In genomic region chr1:203289982-203290260, GRCh38 we compare ENCODE assay signal across 8 cellular contexts. TPM values are rescaled to one million over a fixed set of nuclear protein-coding genes. Genes with fewer than 3 reads are reported as not detected.
DNase-seq lines count a peak whose midpoint lies in the region; TF ChIP-seq lines count a peak whose summit lies in the region.

No MANE protein-coding gene starts in this region.

- H3K36me3 Mint-ChIP-seq in neural progenitor cell: no peaks in the 10 kb centered on the region

- peaks cover 66% of the 10 kb centered on the region for H3K4me1 Mint-ChIP-seq in neural progenitor cell

- H3F3A ChIP-seq in neural progenitor cell (ENCODE audit: low read depth): peaks cover 32% of the 10 kb centered on the region

- H3K9me3 Mint-ChIP-seq in neural progenitor cell: no peaks in the 10 kb centered on the region

- intact Hi-C loops in dorsolateral prefrontal cortex (cut with DNase I): loop anchor here (1.0 to 2.0 kb wide), 2 partner anchors 15 to 17 kb away; partner anchors contain the start of gene BTG2 (in 1 of the 2)

- H3K4me3 ChIP-seq in BLaER1 treated with 17β-estradiol and CSF1 and Interleukin-3, amounts not matched to agents 10 nM and 100 nM: peak overlapping the region; percentile 33 to 64 (median 47); a peak in 19 of 20 replicates
- peak overlapping the region; percentile 76 for H3K4me3 ChIP-seq in KMS-11 (IDR thresholded peaks at IDR 0.05; ENCODE audit: insufficient read depth, low read depth, low read length)
- peak overlapping the region in 55 of 59 donors; percentile 4 to 61 (median 47) for H3K4me3 ChIP-seq in dorsolateral prefrontal cortex
- H3K4me3 ChIP-seq in neural progenitor cell: peak overlapping the region; percentile 23

- no peaks in the 10 kb centered on the region for H3K9me3 ChIP-seq in BLaER1 treated with 17β-estradiol and CSF1 and Interleukin-3, amounts not matched to agents 10 nM and 100 nM (replicated peaks in 1 of 11)
- no peaks in the 10 kb centered on the region for H3K9me3 ChIP-seq in neural progenitor cell (ENCODE audit: low read depth)

- TF ChIP-seq CTCF in KMS-11 (conservative IDR thresholded peaks at IDR 0.05; ENCODE audit: low read depth, low read length): 0 out of 2 replicates have a peak, but pooled peaks have one; percentile 22
- TF ChIP-seq CTCF in dorsolateral prefrontal cortex (IDR thresholded peaks at IDR 0.05 in 54 of 56, conservative IDR thresholded peaks at IDR 0.05 in 2 of 56; ENCODE audit: low read depth in 1 of 56, partially characterized antibody in 56 of 56): no peak
- TF ChIP-seq CTCF in neural progenitor cell (IDR thresholded peaks at IDR 0.05): no peak

- H3K9ac ChIP-seq in BLaER1 treated with 17β-estradiol and CSF1 and Interleukin-3, amounts not matched to agents 10 nM and 100 nM: peak overlapping the region; percentile 84 to 93 (median 90)
- H3K9ac ChIP-seq in KMS-11 (peak overlapping the region; percentile 89), neural progenitor cell (no peak overlapping the region)

- peak overlapping the region; percentile 93 to 99 (median 99) for H3K27ac ChIP-seq in BLaER1 treated with 17β-estradiol and CSF1 and Interleukin-3, amounts not matched to agents 10 nM and 100 nM
- H3K27ac ChIP-seq in KMS-11 (peak overlapping the region; percentile 98), dorsolateral prefrontal cortex (peak overlapping the region; percentile 87 to 100 (median 98)), neural progenitor cell (no peak overlapping the region)

- no peaks in the 10 kb centered on the region for H3K36me3 ChIP-seq in BLaER1 treated with 17β-estradiol and CSF1 and Interleukin-3, amounts not matched to agents 10 nM and 100 nM
- H3K36me3 ChIP-seq in KMS-11 (ENCODE audit: insufficient read depth): no peaks in the 10 kb centered on the region
- no peaks in the 10 kb centered on the region for H3K36me3 ChIP-seq in neural progenitor cell

- peak overlapping the region; percentile 96 for H3K27ac Mint-ChIP-seq in neural progenitor cell

- DNase-seq in dorsolateral prefrontal cortex: peak in 1 of 10 donors; percentile 27
- DNase-seq in neural progenitor cell (ENCODE audit: low spot score): no peak
- DNase-seq in GOT3 (lab: John Stamatoyannopoulos, UW): no peak
- DNase-seq in middle frontal gyrus (ENCODE audit: extremely low spot score, low spot score): no peak
- DNase-seq in COLO668 (lab: John Stamatoyannopoulos, UW; ENCODE audit: unreplicated experiment): no peak
- DNase-seq in NAMALWA (ENCODE audit: low spot score): no peak

- H3K4me1 ChIP-seq in BLaER1 treated with 17β-estradiol and CSF1 and Interleukin-3, amounts not matched to agents 10 nM and 100 nM: peaks cover 76 to 98% (median 93%) of the 10 kb centered on the region in 10 experiments
- H3K4me1 ChIP-seq in KMS-11 (ENCODE audit: low read depth, poor library complexity, severe bottlenecking) (peaks cover 96% of the 10 kb centered on the region), neural progenitor cell (peaks cover 47% of the 10 kb centered on the region)

- no peaks in the 10 kb centered on the region for H4K20me1 ChIP-seq in BLaER1 treated with 17β-estradiol and CSF1 and Interleukin-3, amounts not matched to agents 10 nM and 100 nM
- H4K20me1 ChIP-seq in KMS-11 (ENCODE audit: insufficient read depth): no peaks in the 10 kb centered on the region
- H4K20me1 ChIP-seq in neural progenitor cell (ENCODE audit: low read depth): no peaks in the 10 kb centered on the region

- H3K4me2 ChIP-seq in BLaER1 treated with 17β-estradiol and CSF1 and Interleukin-3, amounts not matched to agents 10 nM and 100 nM: peak overlapping the region; percentile 84 to 98 (median 92)
- peak overlapping the region; percentile 95 for H3K4me2 ChIP-seq in KMS-11
- H3K4me2 ChIP-seq in neural progenitor cell: peak overlapping the region; percentile 67

- no peak overlapping the region for H2AFZ ChIP-seq in KMS-11 (ENCODE audit: low read depth)
- no peak overlapping the region for H2AFZ ChIP-seq in neural progenitor cell (replicated peaks)

- peaks cover 12% of the 10 kb centered on the region for H3K27me3 Mint-ChIP-seq in neural progenitor cell (ENCODE audit: insufficient read depth, low read depth)

- H3K4me3 Mint-ChIP-seq in neural progenitor cell: peak overlapping the region; percentile 63

- H3K27me3 ChIP-seq in BLaER1 treated with 17β-estradiol and CSF1 and Interleukin-3, amounts not matched to agents 10 nM and 100 nM: no peaks in the 10 kb centered on the region
- no peaks in the 10 kb centered on the region for H3K27me3 ChIP-seq in KMS-11 (ENCODE audit: insufficient read depth, low read depth)
- no peaks in the 10 kb centered on the region for H3K27me3 ChIP-seq in dorsolateral prefrontal cortex
- H3K27me3 ChIP-seq in neural progenitor cell: peaks cover 17% of the 10 kb centered on the region

- no peaks in the 10 kb centered on the region for H3K79me2 ChIP-seq in KMS-11 (ENCODE audit: insufficient read depth, low read depth)
- no peaks in the 10 kb centered on the region for H3K79me2 ChIP-seq in neural progenitor cell (ENCODE audit: low read depth)

RNA-seq across cellular contexts. Expression of gene BTG2, which starts 15.4 kb away (rescaled TPM):
- total RNA-seq in dorsolateral prefrontal cortex (100 to 1,000 TPM in 3 of 120 experiments, 10 to 100 TPM in 117; 21.2 to 122 (median 33.4) TPM), neural progenitor cell (ENCODE audit: low replicate concordance) (26.5 and 47.6 TPM in 2 replicates)

Comparison
In these comparisons a context has a peak if more than half of its experiments do, and no peak if none do; other contexts are left out.
1. H3K4me3 ChIP-seq: peak in every context shown above with its lines; median percentile 76 in KMS-11; 47 in BLaER1 treated with 17β-estradiol and CSF1 and Interleukin-3, amounts not matched to agents 10 nM and 100 nM; 47 in dorsolateral prefrontal cortex; 23 in neural progenitor cell.